ENCODE assay signal across 32 cellular contexts in genomic region chr11:132365650-132366049, GRCh38.
"Had no signal": no experiment of that assay in that cellular context is flagged by ENCODE, and none has a peak within 500 bp of the region (broad histone marks: within the 10 kb centered on the region; RNA-seq: fewer than 3 reads in every experiment).

No MANE protein-coding gene starts in this region.

- ATAC-seq: activated T-cell treated with anti-CD3 and anti-CD28 coated beads, Interleukin-2, amount 50 U/mL, for 72 hours; activated T-helper 17 cell treated with anti-CD3 and anti-CD28 coated beads, Interleukin-2, amount 50 U/mL, for 72 hours; effector memory CD8-positive, alpha-beta T cell; gastroesophageal sphincter; heart right ventricle; T-helper 17 cell had no signal

- H3K27me3 Mint-ChIP-seq: activated B cell treated with CpG ODN at 0.5 μM for 24 hours; activated CD4-positive, alpha-beta T cell treated with anti-CD3 and anti-CD28 coated beads, Interleukin-2, amount 10 ng/mL, durations not matched to agents 7 days and 5 days; activated T-cell treated with anti-CD3 and anti-CD28 coated beads, Interleukin-2, amount 50 U/mL, for 24 hours; effector memory CD8-positive, alpha-beta T cell; T-helper 17 cell had no signal

- H3K27me3 ChIP-seq: brain microvascular endothelial cell, esophagus muscularis mucosa, gastroesophageal sphincter had no signal

- H3K4me1 Mint-ChIP-seq: activated B cell treated with CpG ODN at 0.5 μM for 24 hours; activated CD4-positive, alpha-beta T cell treated with anti-CD3 and anti-CD28 coated beads, Interleukin-2, amount 10 ng/mL, durations not matched to agents 7 days and 5 days; activated T-helper 17 cell treated with anti-CD3 and anti-CD28 coated beads, Interleukin-2, amount 50 U/mL, for 72 hours had no signal

- H3K27ac ChIP-seq: brain microvascular endothelial cell, esophagus muscularis mucosa, gastroesophageal sphincter, heart right ventricle, WERI-Rb-1 had no signal

- H3K9me3 Mint-ChIP-seq: activated T-helper 17 cell treated with anti-CD3 and anti-CD28 coated beads, Interleukin-2, amount 50 U/mL, for 72 hours had no signal

- H3K9me3 ChIP-seq: esophagus muscularis mucosa had no signal

- DNase-seq: activated B cell treated with CpG ODN at 0.5 μM for 24 hours; activated CD4-positive, alpha-beta memory T cell treated with anti-CD3 and anti-CD28 coated beads, Interleukin-2, amount 10 ng/mL, durations not matched to agents 7 days and 5 days; activated CD4-positive, alpha-beta T cell treated with anti-CD3 and anti-CD28 coated beads, Interleukin-2, amount 10 ng/mL, durations not matched to agents 7 days and 5 days; activated CD4-positive, alpha-beta T cell treated with anti-CD3 and anti-CD28 coated beads, Interleukin-2, amount 50 U/mL, for 4 hours; activated CD8-positive, alpha-beta memory T cell treated with anti-CD3 and anti-CD28 coated beads, Interleukin-2, amount 50 U/mL, for 48 hours; activated effector memory CD4-positive, alpha-beta T cell treated with Interleukin-2 at 50 U/mL for 16 hours; activated gamma-delta T cell treated with Interleukin-2 at 50 U/mL for 16 hours; activated naive CD4-positive, alpha-beta T cell treated with anti-CD3 and anti-CD28 coated beads, Interleukin-2, amount 50 U/mL, for 16 hours; activated naive CD4-positive, alpha-beta T cell treated with Interleukin-2 at 50 U/mL for 16 hours; activated T-cell treated with anti-CD3 and anti-CD28 coated beads for 4 hours; activated T-cell treated with anti-CD3 and anti-CD28 coated beads, Interleukin-2, amount 50 U/mL, for 24 hours; activated T-cell treated with anti-CD3 and anti-CD28 coated beads, Interleukin-2, amount 50 U/mL, for 72 hours; amniotic stem cell; anterior cingulate cortex; brain microvascular endothelial cell; caudate nucleus; cortex of kidney; dermis blood vessel endothelial cell; effector CD4-positive, alpha-beta T cell; effector memory CD8-positive, alpha-beta T cell; erythroblast; foreskin melanocyte; heart right ventricle; T-helper 1 cell; T-helper 17 cell; T1000; WERI-Rb-1 had no signal

- H3K4me1 ChIP-seq: esophagus muscularis mucosa, gastroesophageal sphincter, heart right ventricle had no signal

- H3K4me3 Mint-ChIP-seq: activated B cell treated with CpG ODN at 0.5 μM for 24 hours; activated CD4-positive, alpha-beta memory T cell treated with anti-CD3 and anti-CD28 coated beads, Interleukin-2, amount 10 ng/mL, durations not matched to agents 7 days and 5 days; activated CD4-positive, alpha-beta T cell treated with anti-CD3 and anti-CD28 coated beads, Interleukin-2, amount 10 ng/mL, durations not matched to agents 7 days and 5 days; activated naive CD8-positive, alpha-beta T cell; activated T-cell treated with anti-CD3 and anti-CD28 coated beads, Interleukin-2, amount 50 U/mL, for 24 hours; activated T-cell treated with anti-CD3 and anti-CD28 coated beads, Interleukin-2, amount 50 U/mL, for 72 hours; activated T-helper 17 cell treated with anti-CD3 and anti-CD28 coated beads, Interleukin-2, amount 50 U/mL, for 72 hours; effector memory CD8-positive, alpha-beta T cell; T-helper 17 cell; T-helper 2 cell treated with Interferon-gamma antibody and Interleukin-4, amounts not matched to agents 5 μg/mL and 100 μg/mL, for 36 hours had no signal

- H3K27ac Mint-ChIP-seq: activated B cell treated with CpG ODN at 0.5 μM for 24 hours; activated CD4-positive, alpha-beta memory T cell treated with anti-CD3 and anti-CD28 coated beads, Interleukin-2, amount 10 ng/mL, durations not matched to agents 7 days and 5 days; activated CD4-positive, alpha-beta T cell treated with anti-CD3 and anti-CD28 coated beads, Interleukin-2, amount 10 ng/mL, durations not matched to agents 7 days and 5 days; activated naive CD8-positive, alpha-beta T cell; activated T-cell treated with anti-CD3 and anti-CD28 coated beads, Interleukin-2, amount 50 U/mL, for 24 hours; activated T-cell treated with anti-CD3 and anti-CD28 coated beads, Interleukin-2, amount 50 U/mL, for 72 hours; activated T-helper 17 cell treated with anti-CD3 and anti-CD28 coated beads, Interleukin-2, amount 50 U/mL, for 72 hours; effector memory CD8-positive, alpha-beta T cell; T-helper 17 cell; T-helper 2 cell treated with Interferon-gamma antibody and Interleukin-4, amounts not matched to agents 5 μg/mL and 100 μg/mL, for 36 hours had no signal

- H3K36me3 Mint-ChIP-seq: activated naive CD8-positive, alpha-beta T cell had no signal
